ENCODE assay signal across 1 cellular context in genomic region chr17:3702035-3702539, GRCh38.
TF ChIP-seq lines count a peak whose summit lies in the region.

No MANE protein-coding gene starts in this region.

TF ChIP-seq in HepG2, 621 proteins besides CTCF, POLR2A, EP300 and RAD21:
- TF ChIP-seq MAFK (conservative IDR thresholded peaks at IDR 0.05 in 1 of 2, IDR thresholded peaks at IDR 0.05 in 1 of 2; ENCODE audit: low read length in 2 of 2) = peak; percentile 18 to 30; a peak in 2 of 4 replicates
